ENCODE assay signal across 13 cellular contexts in genomic region chr7:44378744-44379143, GRCh38. TPM values are rescaled to one million over a fixed set of nuclear protein-coding genes. Genes with fewer than 3 reads are reported as not detected.
DNase-seq lines count a peak whose midpoint lies in the region; TF ChIP-seq lines count a peak whose summit lies in the region.
"Had no signal": no experiment of that assay in that cellular context is flagged by ENCODE, and none has a peak within 500 bp of the region (broad histone marks: within the 10 kb centered on the region; RNA-seq: fewer than 3 reads in every experiment).

No MANE protein-coding gene starts in this region.

- H3K9me3 ChIP-seq in SJSA1 (replicated peaks), result no peaks in the 10 kb centered on the region
- H3K9me3 ChIP-seq in fibroblast of lung (ENCODE audit: control insufficient read depth, insufficient read depth, low read depth, low read length), result no peaks in the 10 kb centered on the region
- H3K9me3 ChIP-seq: BE2C, colonic mucosa, right atrium auricular region had no signal

- H3K27ac ChIP-seq in SJSA1 (peak overlapping the region; percentile 75), fibroblast of lung (ENCODE audit: insufficient read depth, low read length) (peak overlapping the region; percentile 61)
- H3K27ac ChIP-seq: colonic mucosa, right atrium auricular region had no signal

- peaks cover 5% of the 10 kb centered on the region for H3K4me1 Mint-ChIP-seq in activated T-cell treated with anti-CD3 and anti-CD28 coated beads, Interleukin-2, amount 50 U/mL, for 24 hours (ENCODE audit: low read depth)
- H3K4me1 Mint-ChIP-seq: activated CD4-positive, alpha-beta memory T cell treated with anti-CD3 and anti-CD28 coated beads, Interleukin-2, amount 10 ng/mL, durations not matched to agents 7 days and 5 days had no signal

- no peaks in the 10 kb centered on the region for H3K79me2 ChIP-seq in fibroblast of lung (ENCODE audit: control insufficient read depth, insufficient read depth, low read length)

- H3K27ac Mint-ChIP-seq in activated T-cell treated with anti-CD3 and anti-CD28 coated beads, Interleukin-2, amount 50 U/mL, for 24 hours, result peak overlapping the region; percentile 47
- H3K27ac Mint-ChIP-seq: activated CD4-positive, alpha-beta memory T cell treated with anti-CD3 and anti-CD28 coated beads, Interleukin-2, amount 10 ng/mL, durations not matched to agents 7 days and 5 days had no signal

- TF ChIP-seq CTCF in fibroblast of lung (conservative IDR thresholded peaks at IDR 0.05 in 1 of 2, IDR thresholded peaks at IDR 0.05 in 1 of 2; ENCODE audit: low read depth in 1 of 2, low read length in 2 of 2), result no peak

- H3K27me3 ChIP-seq in SJSA1 (replicated peaks), result no peaks in the 10 kb centered on the region
- H3K27me3 ChIP-seq in fibroblast of lung (ENCODE audit: control insufficient read depth, insufficient read depth, low read length), result no peaks in the 10 kb centered on the region
- H3K27me3 ChIP-seq: BE2C, colonic mucosa, right atrium auricular region had no signal

- H3K4me3 ChIP-seq in SJSA1 (no peak overlapping the region), fibroblast of lung (replicated peaks in 1 of 4; ENCODE audit: control extremely low read depth in 1 of 4, insufficient read depth in 1 of 4, low read depth in 3 of 4, low read length in 4 of 4) (no peak overlapping the region)
- H3K4me3 ChIP-seq: colonic mucosa, right atrium auricular region had no signal

- H3K4me3 Mint-ChIP-seq in activated T-cell treated with anti-CD3 and anti-CD28 coated beads, Interleukin-2, amount 50 U/mL, for 24 hours, result no peak overlapping the region
- H3K4me3 Mint-ChIP-seq: activated CD4-positive, alpha-beta memory T cell treated with anti-CD3 and anti-CD28 coated beads, Interleukin-2, amount 10 ng/mL, durations not matched to agents 7 days and 5 days had no signal

- H3K4me1 ChIP-seq in SJSA1 (replicated peaks) (peaks cover 56% of the 10 kb centered on the region), fibroblast of lung (ENCODE audit: control insufficient read depth, extremely low read depth, insufficient read depth, low read length) (peaks cover 47% of the 10 kb centered on the region)
- H3K4me1 ChIP-seq: BE2C, colonic mucosa had no signal

- H4K20me1 ChIP-seq in fibroblast of lung (ENCODE audit: control insufficient read depth, extremely low read depth, insufficient read depth, low read length), result no peaks in the 10 kb centered on the region

- 0 out of 2 replicates have a peak, but pooled peaks cover 7% of the 10 kb centered on the region for H3K36me3 ChIP-seq in SJSA1
- no peaks in the 10 kb centered on the region for H3K36me3 ChIP-seq in fibroblast of lung (ENCODE audit: control insufficient read depth, insufficient read depth, low read length)
- H3K36me3 ChIP-seq: BE2C, colonic mucosa, right atrium auricular region had no signal

- no peak overlapping the region for H3K4me2 ChIP-seq in fibroblast of lung (ENCODE audit: extremely low read depth, insufficient read depth, low read length)

- H2AFZ ChIP-seq in fibroblast of lung (ENCODE audit: low read length), result no peak overlapping the region

- H3K9ac ChIP-seq in fibroblast of lung (ENCODE audit: insufficient read depth, low read length), result no peak overlapping the region

- no peaks in the 10 kb centered on the region for H3K27me3 Mint-ChIP-seq in activated T-cell treated with anti-CD3 and anti-CD28 coated beads, Interleukin-2, amount 50 U/mL, for 24 hours
- H3K27me3 Mint-ChIP-seq: activated CD4-positive, alpha-beta memory T cell treated with anti-CD3 and anti-CD28 coated beads, Interleukin-2, amount 10 ng/mL, durations not matched to agents 7 days and 5 days had no signal

- H3K36me3 Mint-ChIP-seq in activated T-cell treated with anti-CD3 and anti-CD28 coated beads, Interleukin-2, amount 50 U/mL, for 24 hours (ENCODE audit: low read depth), result peaks cover 25% of the 10 kb centered on the region

- no peaks in the 10 kb centered on the region for H3K9me3 Mint-ChIP-seq in activated T-cell treated with anti-CD3 and anti-CD28 coated beads, Interleukin-2, amount 50 U/mL, for 24 hours
- H3K9me3 Mint-ChIP-seq: activated CD4-positive, alpha-beta memory T cell treated with anti-CD3 and anti-CD28 coated beads, Interleukin-2, amount 10 ng/mL, durations not matched to agents 7 days and 5 days had no signal

- DNase-seq in activated T-cell treated with anti-CD3 and anti-CD28 coated beads, Interleukin-2, amount 50 U/mL, for 24 hours, result no peak
- DNase-seq in activated T-cell treated with anti-CD3 and anti-CD28 coated beads for 4 hours (no peak), SJSA1 (ENCODE audit: low read depth in 1 of 2, low spot score in 2 of 2) (peak; percentile 69 to 74), fibroblast of lung (ENCODE audit: low read depth in 2 of 2) (peak; percentile 64 to 90), stromal cell of bone marrow (ENCODE audit: low read depth) (peak; percentile 14), cerebellar cortex (ENCODE audit: low spot score) (no peak), NCI-H69 (lab: John Stamatoyannopoulos, UW) (no peak)
- DNase-seq in activated effector memory CD4-positive, alpha-beta T cell treated with anti-CD3 and anti-CD28 coated beads, Interleukin-2, amount 50 U/mL, for 16 hours, result no peak
- DNase-seq: activated CD4-positive, alpha-beta memory T cell treated with anti-CD3 and anti-CD28 coated beads, Interleukin-2, amount 10 ng/mL, durations not matched to agents 7 days and 5 days; BE2C; colonic mucosa; NCI-H1105 treated with DMSO at 0.1 percent for 48 hours had no signal

RNA-seq across cellular contexts. Expression of gene CAMK2B, which starts 53.4 kb away (rescaled TPM):
- not detected in 2 replicates for total RNA-seq in SJSA1 (2014; rRNA removed; shearing (Covaris generic))
- 0.17 and 0.26 TPM in 2 replicates for total RNA-seq in fibroblast of lung
- 0.06 and 0.54 TPM in 2 replicates for polyA plus RNA-seq in fibroblast of lung
- polyA plus RNA-seq in fibroblast of lung (2012), result 1.2 TPM in 1 of 2 replicates, not detected in the other
- 6.6 TPM in 1 of 2 replicates, not detected in the other for polyA minus RNA-seq in fibroblast of lung (ENCODE audit: low replicate concordance)

Comparison
In these comparisons a context has a peak if more than half of its experiments do, and no peak if none do; other contexts are left out.
1. DNase-seq: peak in SJSA1 (2 of 2), fibroblast of lung (2 of 2) and stromal cell of bone marrow (single experiment); none in activated T-cell treated with anti-CD3 and anti-CD28 coated beads, Interleukin-2, amount 50 U/mL, for 24 hours (single experiment), activated T-cell treated with anti-CD3 and anti-CD28 coated beads for 4 hours (single experiment), activated effector memory CD4-positive, alpha-beta T cell treated with anti-CD3 and anti-CD28 coated beads, Interleukin-2, amount 50 U/mL, for 16 hours (single experiment), cerebellar cortex (single experiment) and NCI-H69 (single experiment).